1 cellular context compared by ENCODE assay signal in the genomic region with DNA sequence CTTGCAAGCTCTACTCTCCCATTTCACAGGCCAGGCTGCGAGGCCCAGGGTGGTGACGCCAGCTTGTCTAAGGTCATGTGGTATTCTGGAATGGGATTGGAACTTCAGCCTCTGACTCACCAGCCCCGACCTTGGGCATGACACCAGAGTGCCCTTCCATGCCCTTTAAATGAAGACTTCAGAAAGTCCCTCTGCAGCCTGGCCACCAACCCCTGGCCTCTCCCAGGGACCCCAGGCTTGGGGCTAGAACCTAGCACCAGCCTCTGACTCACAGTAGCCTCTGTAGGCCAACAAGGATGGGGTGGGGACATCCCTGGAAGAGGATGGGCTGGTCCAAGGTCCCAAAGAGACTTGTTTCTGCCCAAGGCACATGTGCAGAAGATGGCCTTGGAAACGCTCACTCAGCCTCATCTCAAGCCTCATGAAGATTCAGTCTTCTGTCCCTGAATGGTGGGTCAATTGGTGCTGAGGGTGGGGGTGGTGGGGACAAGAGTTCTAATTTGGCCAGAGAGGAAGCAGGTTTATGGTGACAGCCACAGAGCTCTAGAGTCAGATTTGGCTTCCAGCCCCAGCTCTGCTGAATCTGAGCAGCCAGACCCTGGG.
TF ChIP-seq lines count a peak whose summit lies in the region.

No MANE protein-coding gene starts in this region.

TF ChIP-seq in GM23338, 12 proteins besides CTCF, POLR2A, EP300 and RAD21 (continued from another document):
- TF ChIP-seq, protein P1, sequence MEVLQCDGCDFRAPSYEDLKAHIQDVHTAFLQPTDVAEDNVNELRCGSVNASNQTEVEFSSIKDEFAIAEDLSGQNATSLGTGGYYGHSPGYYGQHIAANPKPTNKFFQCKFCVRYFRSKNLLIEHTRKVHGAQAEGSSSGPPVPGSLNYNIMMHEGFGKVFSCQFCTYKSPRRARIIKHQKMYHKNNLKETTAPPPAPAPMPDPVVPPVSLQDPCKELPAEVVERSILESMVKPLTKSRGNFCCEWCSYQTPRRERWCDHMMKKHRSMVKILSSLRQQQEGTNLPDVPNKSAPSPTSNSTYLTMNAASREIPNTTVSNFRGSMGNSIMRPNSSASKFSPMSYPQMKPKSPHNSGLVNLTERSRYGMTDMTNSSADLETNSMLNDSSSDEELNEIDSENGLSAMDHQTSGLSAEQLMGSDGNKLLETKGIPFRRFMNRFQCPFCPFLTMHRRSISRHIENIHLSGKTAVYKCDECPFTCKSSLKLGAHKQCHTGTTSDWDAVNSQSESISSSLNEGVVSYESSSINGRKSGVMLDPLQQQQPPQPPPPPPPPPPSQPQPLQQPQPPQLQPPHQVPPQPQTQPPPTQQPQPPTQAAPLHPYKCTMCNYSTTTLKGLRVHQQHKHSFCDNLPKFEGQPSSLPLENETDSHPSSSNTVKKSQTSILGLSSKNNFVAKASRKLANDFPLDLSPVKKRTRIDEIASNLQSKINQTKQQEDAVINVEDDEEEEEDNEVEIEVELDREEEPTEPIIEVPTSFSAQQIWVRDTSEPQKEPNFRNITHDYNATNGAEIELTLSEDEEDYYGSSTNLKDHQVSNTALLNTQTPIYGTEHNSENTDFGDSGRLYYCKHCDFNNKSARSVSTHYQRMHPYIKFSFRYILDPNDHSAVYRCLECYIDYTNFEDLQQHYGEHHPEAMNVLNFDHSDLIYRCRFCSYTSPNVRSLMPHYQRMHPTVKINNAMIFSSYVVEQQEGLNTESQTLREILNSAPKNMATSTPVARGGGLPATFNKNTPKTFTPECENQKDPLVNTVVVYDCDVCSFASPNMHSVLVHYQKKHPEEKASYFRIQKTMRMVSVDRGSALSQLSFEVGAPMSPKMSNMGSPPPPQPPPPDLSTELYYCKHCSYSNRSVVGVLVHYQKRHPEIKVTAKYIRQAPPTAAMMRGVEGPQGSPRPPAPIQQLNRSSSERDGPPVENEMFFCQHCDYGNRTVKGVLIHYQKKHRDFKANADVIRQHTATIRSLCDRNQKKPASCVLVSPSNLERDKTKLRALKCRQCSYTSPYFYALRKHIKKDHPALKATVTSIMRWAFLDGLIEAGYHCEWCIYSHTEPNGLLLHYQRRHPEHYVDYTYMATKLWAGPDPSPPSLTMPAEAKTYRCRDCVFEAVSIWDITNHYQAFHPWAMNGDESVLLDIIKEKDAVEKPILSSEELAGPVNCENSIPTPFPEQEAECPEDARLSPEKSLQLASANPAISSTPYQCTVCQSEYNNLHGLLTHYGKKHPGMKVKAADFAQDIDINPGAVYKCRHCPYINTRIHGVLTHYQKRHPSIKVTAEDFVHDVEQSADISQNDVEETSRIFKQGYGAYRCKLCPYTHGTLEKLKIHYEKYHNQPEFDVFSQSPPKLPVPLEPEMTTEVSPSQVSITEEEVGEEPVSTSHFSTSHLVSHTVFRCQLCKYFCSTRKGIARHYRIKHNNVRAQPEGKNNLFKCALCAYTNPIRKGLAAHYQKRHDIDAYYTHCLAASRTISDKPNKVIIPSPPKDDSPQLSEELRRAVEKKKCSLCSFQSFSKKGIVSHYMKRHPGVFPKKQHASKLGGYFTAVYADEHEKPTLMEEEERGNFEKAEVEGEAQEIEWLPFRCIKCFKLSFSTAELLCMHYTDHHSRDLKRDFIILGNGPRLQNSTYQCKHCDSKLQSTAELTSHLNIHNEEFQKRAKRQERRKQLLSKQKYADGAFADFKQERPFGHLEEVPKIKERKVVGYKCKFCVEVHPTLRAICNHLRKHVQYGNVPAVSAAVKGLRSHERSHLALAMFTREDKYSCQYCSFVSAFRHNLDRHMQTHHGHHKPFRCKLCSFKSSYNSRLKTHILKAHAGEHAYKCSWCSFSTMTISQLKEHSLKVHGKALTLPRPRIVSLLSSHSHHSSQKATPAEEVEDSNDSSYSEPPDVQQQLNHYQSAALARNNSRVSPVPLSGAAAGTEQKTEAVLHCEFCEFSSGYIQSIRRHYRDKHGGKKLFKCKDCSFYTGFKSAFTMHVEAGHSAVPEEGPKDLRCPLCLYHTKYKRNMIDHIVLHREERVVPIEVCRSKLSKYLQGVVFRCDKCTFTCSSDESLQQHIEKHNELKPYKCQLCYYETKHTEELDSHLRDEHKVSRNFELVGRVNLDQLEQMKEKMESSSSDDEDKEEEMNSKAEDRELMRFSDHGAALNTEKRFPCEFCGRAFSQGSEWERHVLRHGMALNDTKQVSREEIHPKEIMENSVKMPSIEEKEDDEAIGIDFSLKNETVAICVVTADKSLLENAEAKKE (CRISPR knock-in tag; IDR thresholded peaks at IDR 0.05) = no peak
- TF ChIP-seq, protein P2, sequence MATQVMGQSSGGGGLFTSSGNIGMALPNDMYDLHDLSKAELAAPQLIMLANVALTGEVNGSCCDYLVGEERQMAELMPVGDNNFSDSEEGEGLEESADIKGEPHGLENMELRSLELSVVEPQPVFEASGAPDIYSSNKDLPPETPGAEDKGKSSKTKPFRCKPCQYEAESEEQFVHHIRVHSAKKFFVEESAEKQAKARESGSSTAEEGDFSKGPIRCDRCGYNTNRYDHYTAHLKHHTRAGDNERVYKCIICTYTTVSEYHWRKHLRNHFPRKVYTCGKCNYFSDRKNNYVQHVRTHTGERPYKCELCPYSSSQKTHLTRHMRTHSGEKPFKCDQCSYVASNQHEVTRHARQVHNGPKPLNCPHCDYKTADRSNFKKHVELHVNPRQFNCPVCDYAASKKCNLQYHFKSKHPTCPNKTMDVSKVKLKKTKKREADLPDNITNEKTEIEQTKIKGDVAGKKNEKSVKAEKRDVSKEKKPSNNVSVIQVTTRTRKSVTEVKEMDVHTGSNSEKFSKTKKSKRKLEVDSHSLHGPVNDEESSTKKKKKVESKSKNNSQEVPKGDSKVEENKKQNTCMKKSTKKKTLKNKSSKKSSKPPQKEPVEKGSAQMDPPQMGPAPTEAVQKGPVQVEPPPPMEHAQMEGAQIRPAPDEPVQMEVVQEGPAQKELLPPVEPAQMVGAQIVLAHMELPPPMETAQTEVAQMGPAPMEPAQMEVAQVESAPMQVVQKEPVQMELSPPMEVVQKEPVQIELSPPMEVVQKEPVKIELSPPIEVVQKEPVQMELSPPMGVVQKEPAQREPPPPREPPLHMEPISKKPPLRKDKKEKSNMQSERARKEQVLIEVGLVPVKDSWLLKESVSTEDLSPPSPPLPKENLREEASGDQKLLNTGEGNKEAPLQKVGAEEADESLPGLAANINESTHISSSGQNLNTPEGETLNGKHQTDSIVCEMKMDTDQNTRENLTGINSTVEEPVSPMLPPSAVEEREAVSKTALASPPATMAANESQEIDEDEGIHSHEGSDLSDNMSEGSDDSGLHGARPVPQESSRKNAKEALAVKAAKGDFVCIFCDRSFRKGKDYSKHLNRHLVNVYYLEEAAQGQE (IDR thresholded peaks at IDR 0.05; ENCODE audit: unreplicated experiment) = no peak
